23 cellular contexts compared by ENCODE assay signal in the genomic region with DNA sequence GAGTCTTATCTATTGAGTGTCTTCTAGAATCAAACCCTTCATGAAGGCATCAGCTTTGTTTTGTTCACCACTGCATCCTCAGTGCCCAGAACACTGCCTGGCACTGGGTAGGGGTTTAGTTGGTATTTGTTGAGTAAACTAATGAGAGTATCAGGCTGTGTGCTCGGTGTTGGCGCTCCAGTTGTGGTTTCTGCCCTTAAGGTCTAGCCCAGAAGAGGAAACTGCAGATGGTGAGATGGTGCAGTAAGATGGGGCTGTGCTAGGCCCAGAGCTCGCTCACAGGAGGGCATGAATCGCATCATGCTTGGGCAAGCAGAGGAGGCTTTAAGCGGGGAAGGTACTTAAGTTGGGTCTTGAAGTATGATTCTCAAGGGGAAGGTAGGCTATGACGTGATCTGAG.
"Had no signal": no experiment of that assay in that cellular context is flagged by ENCODE, and none has a peak within 500 bp of the region (broad histone marks: within the 10 kb centered on the region; RNA-seq: fewer than 3 reads in every experiment).

No MANE protein-coding gene starts in this region.

- H3K27me3 ChIP-seq: MG63, Peyer's patch, SJCRH30 had no signal

- DNase-seq: activated CD4-positive, alpha-beta memory T cell treated with anti-CD3 and anti-CD28 coated beads, Interleukin-2, amount 10 ng/mL, durations not matched to agents 7 days and 5 days; activated CD4-positive, alpha-beta T cell treated with anti-CD3 and anti-CD28 coated beads, Interleukin-2, amount 10 ng/mL, durations not matched to agents 7 days and 5 days; activated CD4-positive, CD25-positive, alpha-beta regulatory T cell; activated CD8-positive, alpha-beta memory T cell treated with anti-CD3 and anti-CD28 coated beads, Interleukin-2, amount 50 U/mL, for 48 hours; activated effector memory CD4-positive, alpha-beta T cell treated with Interleukin-2 at 50 U/mL for 16 hours; activated naive CD4-positive, alpha-beta T cell; activated T-cell treated with anti-CD3 and anti-CD28 coated beads, Interleukin-2, amount 50 U/mL, for 24 hours; aorta; MG63; NCI-H1048; NCI-H146; NCI-H187 treated with DMSO at 0.1 percent for 48 hours; NCI-H2171 treated with DMSO at 0.1 percent for 48 hours; NCI-H226; NCI-H526; NCI-H774; Peyer's patch; Right ventricle myocardium superior; SJCRH30; SK-N-SH; T-helper 1 cell had no signal

- H3K36me3 ChIP-seq: MG63, Peyer's patch, SJCRH30 had no signal

- H3K9me3 ChIP-seq: MG63, Peyer's patch, SJCRH30, SK-N-SH had no signal

- H3K9ac ChIP-seq: SK-N-SH had no signal

- H3K4me3 ChIP-seq: MG63, Peyer's patch, SJCRH30 had no signal

- H3K9me2 ChIP-seq: SK-N-SH had no signal

- H3K4me2 ChIP-seq: SK-N-SH had no signal

- H3K27ac ChIP-seq: Peyer's patch, RWPE1, SJCRH30, VCaP had no signal
